8 cellular contexts compared by ENCODE assay signal in genomic region chr3:15331606-15332404, GRCh38. TPM values are rescaled to one million over a fixed set of nuclear protein-coding genes. Genes with fewer than 3 reads are reported as not detected.
DNase-seq lines count a peak whose midpoint lies in the region; ATAC-seq and TF ChIP-seq lines count a peak whose summit lies in the region.

No MANE protein-coding gene starts in this region.

- peak overlapping the region; percentile 97 for H2BK120ac ChIP-seq in trophoblast cell (ENCODE audit: insufficient read depth, low read length, poor library complexity)

- peak overlapping the region; percentile 94 for H3K4me2 ChIP-seq in HCT116 (ENCODE audit: low read length)
- H3K4me2 ChIP-seq in trophoblast cell (ENCODE audit: low read length) = peak overlapping the region; percentile 66

- H3K27me3 ChIP-seq in HCT116 (ENCODE audit: insufficient read depth, low read length) (no peaks in the 10 kb centered on the region), NT2/D1 (ENCODE audit: insufficient read depth, insufficient read length) (peaks cover 29% of the 10 kb centered on the region), trophoblast cell (ENCODE audit: insufficient read depth, low read length) (no peaks in the 10 kb centered on the region)

- H3K9me3 ChIP-seq in HCT116 (ENCODE audit: control insufficient read depth in 1 of 2, insufficient read depth in 1 of 2, low read depth in 1 of 2, low read length in 2 of 2) (no peaks in the 10 kb centered on the region), NT2/D1 (ENCODE audit: insufficient read depth, low read length) (no peaks in the 10 kb centered on the region), trophoblast cell (ENCODE audit: insufficient read depth, low read depth, low read length) (no peaks in the 10 kb centered on the region)

- no CpG with 5 or more reads among the region's 71 CpGs for WGBS in trophoblast cell (ENCODE audit: extremely low coverage, insufficient coverage, insufficient read length)

- no TSS peak for BruUV-seq in HCT116 (replicated peaks; lab: Mats Ljungman, UMichigan)

- H3K36me3 ChIP-seq in HCT116 (ENCODE audit: control insufficient read depth in 1 of 2, insufficient read depth in 2 of 2, low read length in 2 of 2) = no peaks in the 10 kb centered on the region; a peak in 1 of 4 replicates
- H3K36me3 ChIP-seq in NT2/D1 (ENCODE audit: insufficient read depth, insufficient read length, low read length) = peaks cover 30% of the 10 kb centered on the region
- peaks cover 12 to 24% of the 10 kb centered on the region in 2 experiments for H3K36me3 ChIP-seq in trophoblast cell (ENCODE audit: control insufficient read depth in 1 of 2, insufficient read depth in 2 of 2, low read length in 2 of 2)

- peak overlapping the region; percentile 96 for H2BK5ac ChIP-seq in trophoblast cell (ENCODE audit: low read depth, low read length, poor library complexity)

- H3K9me2 ChIP-seq in HCT116 (ENCODE audit: insufficient read depth) = no peaks in the 10 kb centered on the region

- in situ Hi-C loops in G401 (cut with HindIII; ENCODE audit: low sequenced_read_pairs) = no loop called here

- peak overlapping the region; percentile 8 for H2AK5ac ChIP-seq in trophoblast cell (ENCODE audit: low read length)

- peak overlapping the region; percentile 44 for H3K14ac ChIP-seq in trophoblast cell (ENCODE audit: low read length)

- intact Hi-C loops in HCT116 (cut with micrococcal nuclease) (loop anchor here (2.0 kb wide), 1 partner anchor 63 kb away; no protein-coding TSS in a partner anchor), Right ventricle myocardium superior (cut with DNase I) (loop anchor here (5.0 kb wide), 2 partner anchors 60 to 125 kb away; partner anchors contain the start of gene CAPN7)

- no peaks in the 10 kb centered on the region for H4K20me1 ChIP-seq in HCT116 (ENCODE audit: insufficient read depth)

- peaks cover 8 to 33% of the 10 kb centered on the region in 2 experiments for H3K4me1 ChIP-seq in HCT116 (ENCODE audit: control insufficient read depth in 1 of 2, insufficient read depth in 2 of 2, low read length in 2 of 2)
- peaks cover 6% of the 10 kb centered on the region for H3K4me1 ChIP-seq in NT2/D1 (ENCODE audit: insufficient read depth, insufficient read length)
- peaks cover 32 to 46% of the 10 kb centered on the region in 2 experiments for H3K4me1 ChIP-seq in trophoblast cell (ENCODE audit: control insufficient read depth in 1 of 2, insufficient read depth in 2 of 2, low read length in 2 of 2)

- H3K23ac ChIP-seq in trophoblast cell (ENCODE audit: low read length) = no peak overlapping the region

- no peak for TF ChIP-seq RAD21 in HCT116 (IDR thresholded peaks at IDR 0.05; ENCODE audit: low read depth)

- DNase-seq in G401 (ENCODE audit: low spot score) = peak; percentile 70
- no peak for DNase-seq in HCT116 (ENCODE audit: low read depth, low spot score)
- DNase-seq in NT2/D1 (ENCODE audit: low read depth, low spot score) = no peak
- DNase-seq in activated gamma-delta T cell (lab: John Stamatoyannopoulos, UW) = peak; percentile 25
- DNase-seq in Right ventricle myocardium superior = peak; percentile 58
- DNase-seq in trophoblast cell = no peak
- no peak for DNase-seq in iPS-NIHi7 (ENCODE audit: extremely low spot score)
- DNase-seq in amniotic stem cell (lab: John Stamatoyannopoulos, UW) = no peak

- H3K79me1 ChIP-seq in trophoblast cell (ENCODE audit: low read length) = peaks cover 38% of the 10 kb centered on the region

- H4K12ac ChIP-seq in trophoblast cell (ENCODE audit: low read depth, low read length) = peak overlapping the region; percentile 70

- peak overlapping the region; percentile 7 for H2BK12ac ChIP-seq in trophoblast cell (ENCODE audit: low read length)

- peak overlapping the region; percentile 96 for H4K91ac ChIP-seq in trophoblast cell (ENCODE audit: low read depth, low read length)

- H3K79me2 ChIP-seq in HCT116 (ENCODE audit: insufficient read depth, low read length) = no peaks in the 10 kb centered on the region
- H3K79me2 ChIP-seq in trophoblast cell (ENCODE audit: control insufficient read depth, insufficient read depth, low read length, poor library complexity) = peaks cover 19% of the 10 kb centered on the region

- no peak for TF ChIP-seq CTCF in HCT116 (IDR thresholded peaks at IDR 0.05 in 2 of 3, conservative IDR thresholded peaks at IDR 0.05 in 1 of 3; ENCODE audit: borderline replicate concordance in 1 of 3, insufficient read depth in 1 of 3, low read depth in 2 of 3, low read length in 2 of 3)

- ATAC-seq in HCT116 (peak; percentile 57), Right ventricle myocardium superior (ENCODE audit: poor library complexity) (peak; percentile 29)

- TF ChIP-seq POLR2A in HCT116 (IDR thresholded peaks at IDR 0.05; ENCODE audit: borderline replicate concordance, extremely low read depth, insufficient read depth, insufficient read length) = no peak

- RAD21 ChIA-PET in HCT116 (lab: Charles Lee; ENCODE audit: low non-redundant PET in 1 of 2, low total read pairs in 2 of 2, uncharacterized antibody in 2 of 2, unreplicated experiment in 2 of 2) = interaction anchor here (0.5 to 0.9 kb wide), 4 partner anchors 61 to 64 kb away, joined by 3 to 6 read pairs (median 4); no protein-coding TSS in a partner anchor

- peak overlapping the region; percentile 23 for H4K8ac ChIP-seq in trophoblast cell (ENCODE audit: low read depth, low read length)

- peak overlapping the region; percentile 85 for H3K4ac ChIP-seq in trophoblast cell (ENCODE audit: low read depth, low read length)

- peak overlapping the region; percentile 89 to 92 for H3K4me3 ChIP-seq in HCT116 (replicated peaks in 1 of 2; ENCODE audit: low read depth in 1 of 2, low read length in 2 of 2)
- H3K4me3 ChIP-seq in NT2/D1 (ENCODE audit: insufficient read length, low read depth) = peak overlapping the region; percentile 96
- H3K4me3 ChIP-seq in trophoblast cell (ENCODE audit: low read depth, low read length) = peak overlapping the region; percentile 94

- H3K9ac ChIP-seq in HCT116 (ENCODE audit: low read length) (peak overlapping the region; percentile 77), NT2/D1 (ENCODE audit: insufficient read length, low read depth) (peak overlapping the region; percentile 94), trophoblast cell (ENCODE audit: low read length) (peak overlapping the region; percentile 86)

- H2AFZ ChIP-seq in HCT116 (ENCODE audit: low read depth, low read length, poor library complexity, severe bottlenecking) = no peak overlapping the region
- peak overlapping the region; percentile 89 for H2AFZ ChIP-seq in trophoblast cell (ENCODE audit: insufficient read depth, low read length, poor library complexity)

- POLR2A ChIA-PET in HCT116 (lab: Charles Lee) = interaction anchor here (1.1 kb wide), 1 partner anchor 62 kb away, joined by 3 read pairs; no protein-coding TSS in a partner anchor

- peak overlapping the region; percentile 92 for H3K18ac ChIP-seq in trophoblast cell (ENCODE audit: low read length)

- H3K27ac ChIP-seq in HCT116 (ENCODE audit: low read depth, low read length) (peak overlapping the region; percentile 59; the same call in 1 of the 2 replicates), trophoblast cell (ENCODE audit: low read depth, low read length) (peak overlapping the region; percentile 78)

- CTCF ChIA-PET in HCT116 (lab: Charles Lee) = interaction anchor here (0.8 to 2.1 kb wide), 4 partner anchors 8 to 64 kb away, joined by 3 to 17 read pairs (median 6); no protein-coding TSS in a partner anchor

TF ChIP-seq in HCT116, 20 proteins besides CTCF, POLR2A, EP300 and RAD21 (continues in another document):
- TF ChIP-seq ELF1 (IDR thresholded peaks at IDR 0.05; ENCODE audit: borderline replicate concordance, low read depth) = no peak
- TF ChIP-seq SRF (IDR thresholded peaks at IDR 0.05; ENCODE audit: low read depth) = no peak
- peak; percentile 76; the same call in 1 of the 2 replicates for TF ChIP-seq SIN3A (IDR thresholded peaks at IDR 0.05; ENCODE audit: low read depth)
- TF ChIP-seq TCF7L2 (IDR thresholded peaks at IDR 0.05; ENCODE audit: borderline replicate concordance, extremely low read depth, insufficient read depth, insufficient read length) = no peak
- TF ChIP-seq FOSL1 (IDR thresholded peaks at IDR 0.05; ENCODE audit: low read depth) = no peak
- no peak for TF ChIP-seq CEBPB (IDR thresholded peaks at IDR 0.05; ENCODE audit: low read depth)
- peak; percentile 86 for TF ChIP-seq EGR1 (IDR thresholded peaks at IDR 0.05; ENCODE audit: low read depth)
- TF ChIP-seq ATF3 (IDR thresholded peaks at IDR 0.05) = no peak
- TF ChIP-seq EZH2phosphoT487 (IDR thresholded peaks at IDR 0.05; ENCODE audit: borderline replicate concordance) = no peak
- no peak for TF ChIP-seq ZFX (IDR thresholded peaks at IDR 0.05)
- no peak for TF ChIP-seq YY1 (IDR thresholded peaks at IDR 0.05; ENCODE audit: extremely low read depth, insufficient replicate concordance, low read depth, low read length)
- no peak for TF ChIP-seq EZH2 (IDR thresholded peaks at IDR 0.05)
- no peak for TF ChIP-seq CBX3 (IDR thresholded peaks at IDR 0.05; ENCODE audit: low read depth)

RNA-seq across cellular contexts. Expression of gene SH3BP5, which starts 0.6 kb away (rescaled TPM):
- 5.1 and 5.6 TPM in 2 replicates for total RNA-seq in G401 (2014; rRNA removed; shearing (Covaris generic))
- total RNA-seq in HCT116 (2021; ENCODE audit: unreplicated experiment) = 13.9 TPM
- 13.6 and 16.3 TPM in 2 replicates for polyA plus RNA-seq in HCT116 (2012)
- total RNA-seq in Right ventricle myocardium superior = 10.4 TPM
- polyA plus RNA-seq in trophoblast cell (2013) = 163 and 169 TPM in 2 replicates

Comparison
In these comparisons a context has a peak if more than half of its experiments do, and no peak if none do; other contexts are left out.
1. DNase-seq: peak in G401 (single experiment), activated gamma-delta T cell (single experiment) and Right ventricle myocardium superior (single experiment); none in HCT116 (single experiment), NT2/D1 (single experiment), trophoblast cell (0 of 2), iPS-NIHi7 (single experiment) and amniotic stem cell (single experiment).
2. Peak in every context shown above with its lines, with median percentiles within 50 percentile points of each other: H3K4me3 ChIP-seq and H3K9ac ChIP-seq.